In the genomic region with DNA sequence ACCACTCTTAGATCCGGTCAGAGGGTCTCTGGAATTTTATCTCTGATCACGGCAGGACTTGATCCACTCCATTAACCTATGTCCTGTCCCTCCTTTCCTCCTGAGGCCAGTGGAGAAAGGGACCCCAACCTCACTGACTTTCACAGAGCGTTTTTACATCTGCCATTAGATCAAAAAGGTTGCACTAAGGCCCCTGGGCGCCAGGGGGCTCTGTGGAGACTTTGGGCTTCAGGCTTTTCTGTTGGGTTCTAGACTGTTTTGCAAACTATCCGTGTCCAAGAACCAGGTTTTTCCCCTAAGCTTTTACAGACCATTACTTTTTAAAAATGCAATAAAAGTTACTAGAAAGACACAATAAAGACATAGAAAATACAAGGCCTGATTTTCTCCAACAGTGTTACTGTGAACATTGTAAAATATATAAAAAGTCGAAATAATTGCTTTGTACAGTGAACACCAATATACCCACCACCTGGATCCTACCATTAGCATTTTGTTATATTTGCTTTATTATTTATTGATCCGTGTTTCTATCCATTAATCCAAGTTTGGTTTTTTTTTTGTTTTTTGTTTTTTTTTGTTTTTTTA, we compare ENCODE assay signal across 8 cellular contexts.
DNase-seq lines count a peak whose midpoint lies in the region; ATAC-seq and TF ChIP-seq lines count a peak whose summit lies in the region.

No MANE protein-coding gene starts in this region.

- no peaks in the 10 kb centered on the region for H3K9me3 ChIP-seq in A673 (ENCODE audit: low read depth, low read length, poor library complexity, severe bottlenecking)
- no peaks in the 10 kb centered on the region for H3K9me3 ChIP-seq in thyroid gland

- no peaks in the 10 kb centered on the region for H3K27me3 ChIP-seq in A673 (replicated peaks; ENCODE audit: insufficient read depth, low read depth, low read length, poor library complexity)
- no peaks in the 10 kb centered on the region for H3K27me3 ChIP-seq in thyroid gland

- 38 to 41% methylated on average over 7 of the region's 7 CpGs for WGBS in thyroid gland, 2 donors

- no peak for TF ChIP-seq POLR2A in thyroid gland (IDR thresholded peaks at IDR 0.05)

- POLR2A ChIA-PET in A673 (lab: Charles Lee; ENCODE audit: low non-redundant PET): no interaction called here

- DNase-seq in A673 (ENCODE audit: low spot score) (peak; percentile 79), NCI-H1694 treated with DMSO at 0.1 percent for 48 hours (lab: John Stamatoyannopoulos, UW) (peak; percentile 1), midbrain (lab: John Stamatoyannopoulos, UW) (peak; percentile 6), thyroid gland (peak; percentile 63 to 73)
- peak; percentile 12 for DNase-seq in activated CD4-positive, alpha-beta T cell treated with anti-CD3 and anti-CD28 coated beads for 1 hour
- peak; percentile 7 for DNase-seq in effector CD4-positive, alpha-beta T cell

- no peaks in the 10 kb centered on the region for H3K36me3 ChIP-seq in A673 (ENCODE audit: insufficient read depth, low read length, poor library complexity, severe bottlenecking)
- H3K36me3 ChIP-seq in thyroid gland: no peaks in the 10 kb centered on the region

- CTCF ChIA-PET in A673 (lab: Charles Lee): interaction anchor here (0.6 to 3.4 kb wide), 3 partner anchors 114 to 205 kb away, joined by 3 to 23 read pairs (median 3); no protein-coding TSS in a partner anchor

- TF ChIP-seq CTCF in A673 (conservative IDR thresholded peaks at IDR 0.05; ENCODE audit: low read depth, low read length) (peak; percentile 88), GM12875 (IDR thresholded peaks at IDR 0.05; ENCODE audit: borderline replicate concordance, insufficient read depth, low read depth, low read length) (peak; percentile 77), thyroid gland (IDR thresholded peaks at IDR 0.05) (peak; percentile 32 to 81 (median 62))

- no peaks in the 10 kb centered on the region for H3K4me1 ChIP-seq in A673 (ENCODE audit: insufficient read depth, low read length, poor library complexity, severe bottlenecking)
- H3K4me1 ChIP-seq in thyroid gland: no peaks in the 10 kb centered on the region

- ATAC-seq in GM18519 (IDR thresholded peaks at IDR 0.05; ENCODE audit: low FRiP score, unreplicated experiment): no peak

- intact Hi-C loops in A673 (cut with micrococcal nuclease; ENCODE audit: unreplicated experiment): loop anchor here (1.0 kb wide), 2 partner anchors 204 to 316 kb away; no protein-coding TSS in a partner anchor
- intact Hi-C loops in thyroid gland (cut with DNase I): loop anchor here (5.0 to 10.0 kb wide), 3 partner anchors 201 to 319 kb away; partner anchors contain the start of gene ALDH1A2

- BruUV-seq in A673 (replicated peaks; lab: Mats Ljungman, UMichigan): no TSS peak

- H3K27ac ChIP-seq in A673 (ENCODE audit: low read depth, low read length, poor library complexity, severe bottlenecking) (no peak overlapping the region), thyroid gland (no peak overlapping the region)

- H3K4me3 ChIP-seq in A673 (ENCODE audit: low read depth, low read length, poor library complexity, severe bottlenecking) (no peak overlapping the region), GM12875 (ENCODE audit: low read depth, low read length) (no peak overlapping the region), thyroid gland (replicated peaks in 1 of 3) (no peak overlapping the region)

Comparison
In these comparisons a context has a peak if more than half of its experiments do, and no peak if none do; other contexts are left out.
1. DNase-seq: peak in every context shown above with its lines; median percentile 79 in A673; 68 in thyroid gland; 12 in activated CD4-positive, alpha-beta T cell treated with anti-CD3 and anti-CD28 coated beads for 1 hour; 7 in effector CD4-positive, alpha-beta T cell; 6 in midbrain; 1 in NCI-H1694 treated with DMSO at 0.1 percent for 48 hours.